ENCODE assay signal across 8 cellular contexts in genomic region chr2:41840702-41841551, GRCh38.
DNase-seq lines count a peak whose midpoint lies in the region; ATAC-seq and TF ChIP-seq lines count a peak whose summit lies in the region.

No MANE protein-coding gene starts in this region.

- TF ChIP-seq CTCF in GM23338 (conservative IDR thresholded peaks at IDR 0.05; ENCODE audit: low read depth in 2 of 2) (peak; percentile 98 to 99), LNCAP (IDR thresholded peaks at IDR 0.05) (peak; percentile 86), nephron progenitor cell (IDR thresholded peaks at IDR 0.05) (peak; percentile 98)

- peak; percentile 99 for ATAC-seq in GM23338
- peak; percentile 100 for ATAC-seq in stimulated activated naive CD8-positive, alpha-beta T cell treated with anti-CD3 and anti-CD28 coated beads, Interleukin-15, amount 100 ng/mL, for 72 hours

- H3K27me3 ChIP-seq in GM23338 (ENCODE audit: insufficient read depth), result peaks cover 13% of the 10 kb centered on the region; the same call in 1 of the 2 replicates

- H3K4me1 Mint-ChIP-seq in GM23338, result no peaks in the 10 kb centered on the region
- H3K4me1 Mint-ChIP-seq in nephron progenitor cell, result peaks cover 6% of the 10 kb centered on the region
- peaks cover 8% of the 10 kb centered on the region for H3K4me1 Mint-ChIP-seq in stimulated activated naive CD8-positive, alpha-beta T cell treated with anti-CD3 and anti-CD28 coated beads, Interleukin-15, amount 100 ng/mL, for 72 hours

- H3K79me2 ChIP-seq in GM23338 (replicated peaks; ENCODE audit: insufficient read depth), result no peaks in the 10 kb centered on the region

- peak overlapping the region; percentile 72 for H3K27ac Mint-ChIP-seq in GM23338
- no peak overlapping the region for H3K27ac Mint-ChIP-seq in nephron progenitor cell
- H3K27ac Mint-ChIP-seq in stimulated activated naive CD8-positive, alpha-beta T cell treated with anti-CD3 and anti-CD28 coated beads, Interleukin-15, amount 100 ng/mL, for 72 hours, result peak overlapping the region; percentile 94 to 95

- H3K4me3 ChIP-seq in GM23338, result peak overlapping the region; percentile 76

- H3K9me2 ChIP-seq in GM23338 (ENCODE audit: insufficient read depth), result no peaks in the 10 kb centered on the region

- peak overlapping the region; percentile 93 for H2AFZ ChIP-seq in GM23338

- no peaks in the 10 kb centered on the region; the same call in 1 of the 2 replicates for H3F3A ChIP-seq in GM23338 (replicated peaks; ENCODE audit: low read depth)

- H3K4me1 ChIP-seq in GM23338 (ENCODE audit: insufficient read depth), result peaks cover 6% of the 10 kb centered on the region

- H3K36me3 Mint-ChIP-seq in GM23338 (ENCODE audit: low read depth) (no peaks in the 10 kb centered on the region), nephron progenitor cell (ENCODE audit: low read depth) (no peaks in the 10 kb centered on the region)

- 0 out of 2 replicates have a peak overlapping the region, but pooled peaks have one; percentile 21 for H3K27ac ChIP-seq in GM23338 (ENCODE audit: low read depth)

- H3K4me3 Mint-ChIP-seq in GM23338, result peak overlapping the region; percentile 94
- H3K4me3 Mint-ChIP-seq in nephron progenitor cell, result peak overlapping the region; percentile 95
- H3K4me3 Mint-ChIP-seq in stimulated activated naive CD8-positive, alpha-beta T cell treated with anti-CD3 and anti-CD28 coated beads, Interleukin-15, amount 100 ng/mL, for 72 hours, result peak overlapping the region; percentile 98

- H3K27me3 Mint-ChIP-seq in GM23338 (ENCODE audit: insufficient read depth, low read depth, poor library complexity) (peaks cover 2% of the 10 kb centered on the region), nephron progenitor cell (ENCODE audit: low read depth, poor library complexity) (peaks cover 74% of the 10 kb centered on the region)
- H3K27me3 Mint-ChIP-seq in stimulated activated naive CD8-positive, alpha-beta T cell treated with anti-CD3 and anti-CD28 coated beads, Interleukin-15, amount 100 ng/mL, for 72 hours, result peaks cover 13% of the 10 kb centered on the region

- no peaks in the 10 kb centered on the region for H3K9me3 Mint-ChIP-seq in GM23338
- no peaks in the 10 kb centered on the region for H3K9me3 Mint-ChIP-seq in nephron progenitor cell
- H3K9me3 Mint-ChIP-seq in stimulated activated naive CD8-positive, alpha-beta T cell treated with anti-CD3 and anti-CD28 coated beads, Interleukin-15, amount 100 ng/mL, for 72 hours, result no peaks in the 10 kb centered on the region

- no peaks in the 10 kb centered on the region for H4K20me1 ChIP-seq in GM23338 (replicated peaks; ENCODE audit: insufficient read depth)

- DNase-seq in EH (ENCODE audit: low read depth), result peak; percentile 96
- DNase-seq in GM23338 (ENCODE audit: low spot score), result peak; percentile 98
- peak; percentile 87 for DNase-seq in RPMI8226
- peak; percentile 99 for DNase-seq in activated effector memory CD4-positive, alpha-beta T cell treated with anti-CD3 and anti-CD28 coated beads, Interleukin-2, amount 50 U/mL, for 16 hours
- DNase-seq in fibroblast of the conjunctiva (ENCODE audit: low read depth), result peak; percentile 97
- DNase-seq in nephron progenitor cell, result peak; percentile 98
- DNase-seq in stimulated activated naive CD8-positive, alpha-beta T cell treated with anti-CD3 and anti-CD28 coated beads, Interleukin-15, amount 100 ng/mL, for 72 hours, result peak; percentile 97 to 98

- H3K36me3 ChIP-seq in GM23338 (ENCODE audit: insufficient read depth), result no peaks in the 10 kb centered on the region

- peak overlapping the region; percentile 82 for H3K4me2 ChIP-seq in GM23338

TF ChIP-seq in GM23338, 12 proteins besides CTCF, POLR2A, EP300 and RAD21 (continues in another document):
- peak; percentile 76 for TF ChIP-seq POLR2AphosphoS5 (IDR thresholded peaks at IDR 0.05; ENCODE audit: low read depth)
- no peak for TF ChIP-seq EZH2 (IDR thresholded peaks at IDR 0.05; ENCODE audit: low read depth, unreplicated experiment)
- TF ChIP-seq STAT1 (IDR thresholded peaks at IDR 0.05; ENCODE audit: unreplicated experiment), result no peak
- TF ChIP-seq ZNF462 (CRISPR knock-in tag; IDR thresholded peaks at IDR 0.05), result no peak
- TF ChIP-seq JUNB (IDR thresholded peaks at IDR 0.05; ENCODE audit: unreplicated experiment), result no peak
- TF ChIP-seq EZH2phosphoT487 (IDR thresholded peaks at IDR 0.05; ENCODE audit: unreplicated experiment), result no peak
- TF ChIP-seq ZNF114 (CRISPR knock-in tag; IDR thresholded peaks at IDR 0.05), result no peak
- no peak for TF ChIP-seq NANOG (IDR thresholded peaks at IDR 0.05; ENCODE audit: borderline replicate concordance)
- TF ChIP-seq, protein P1, sequence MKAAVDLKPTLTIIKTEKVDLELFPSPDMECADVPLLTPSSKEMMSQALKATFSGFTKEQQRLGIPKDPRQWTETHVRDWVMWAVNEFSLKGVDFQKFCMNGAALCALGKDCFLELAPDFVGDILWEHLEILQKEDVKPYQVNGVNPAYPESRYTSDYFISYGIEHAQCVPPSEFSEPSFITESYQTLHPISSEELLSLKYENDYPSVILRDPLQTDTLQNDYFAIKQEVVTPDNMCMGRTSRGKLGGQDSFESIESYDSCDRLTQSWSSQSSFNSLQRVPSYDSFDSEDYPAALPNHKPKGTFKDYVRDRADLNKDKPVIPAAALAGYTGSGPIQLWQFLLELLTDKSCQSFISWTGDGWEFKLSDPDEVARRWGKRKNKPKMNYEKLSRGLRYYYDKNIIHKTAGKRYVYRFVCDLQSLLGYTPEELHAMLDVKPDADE (IDR thresholded peaks at IDR 0.05), result 0 out of 2 replicates have a peak, but pooled peaks have one; percentile 53
- TF ChIP-seq CREB1 (CRISPR knock-in tag; IDR thresholded peaks at IDR 0.05; ENCODE audit: low read depth), result peak; percentile 66
- no peak for TF ChIP-seq ZNF331 (CRISPR knock-in tag; IDR thresholded peaks at IDR 0.05; ENCODE audit: low read depth)

Comparison
In these comparisons a context has a peak if more than half of its experiments do, and no peak if none do; other contexts are left out.
1. Peak in every context shown above with its lines: DNase-seq, ATAC-seq, H3K4me3 ChIP-seq and H3K27ac ChIP-seq.